In genomic region chr6:52243282-52243893, GRCh38 we compare ENCODE assay signal across 24 cellular contexts. TPM values are rescaled to one million over a fixed set of nuclear protein-coding genes. Genes with fewer than 3 reads are reported as not detected.
DNase-seq lines count a peak whose midpoint lies in the region; ATAC-seq, FAIRE-seq and TF ChIP-seq lines count a peak whose summit lies in the region.
"Had no signal": no experiment of that assay in that cellular context is flagged by ENCODE, and none has a peak within 500 bp of the region (broad histone marks: within the 10 kb centered on the region; RNA-seq: fewer than 3 reads in every experiment).

No MANE protein-coding gene starts in this region.

- H3K4me2 ChIP-seq in HepG2 (ENCODE audit: low read depth, low read length) = no peak overlapping the region

- intact Hi-C loops in HepG2 (cut with micrococcal nuclease; ENCODE audit: unreplicated experiment) = no loop called here
- intact Hi-C loops in right lobe of liver (cut with DNase I) = no loop called here
- intact Hi-C loops in aorta (cut with DNase I) = no loop called here
- intact Hi-C loops in adrenal gland (cut with DNase I) = loop anchor here in 1 of 2 donors (10.0 kb wide), 1 partner anchor 1279 kb away; no protein-coding TSS in a partner anchor

- DNase-seq in HepG2 (ENCODE audit: low spot score) = no peak
- no peak for DNase-seq in right lobe of liver
- peak; percentile 92 for DNase-seq in NCI-H69 (lab: John Stamatoyannopoulos, UW)
- DNase-seq in fibroblast of the aortic adventitia (ENCODE audit: low read depth) = peak; percentile 56
- no peak for DNase-seq in aorta
- DNase-seq in adrenal gland = no peak
- DNase-seq: ACHN; activated B cell treated with CpG ODN at 0.5 μM for 24 hours; activated CD4-positive, alpha-beta T cell treated with anti-CD3 and anti-CD28 coated beads, Interleukin-2, amount 50 U/mL, for 48 hours; activated CD8-positive, alpha-beta memory T cell treated with anti-CD3 and anti-CD28 coated beads, Interleukin-2, amount 50 U/mL, for 48 hours; activated gamma-delta T cell; GF-D8; immature natural killer cell; NCI-H1436; NCI-H510A; posterior cingulate gyrus; sigmoid colon had no signal

- H3K9me3 ChIP-seq in HepG2 (ENCODE audit: low read length) = no peaks in the 10 kb centered on the region
- no peaks in the 10 kb centered on the region for H3K9me3 ChIP-seq in right lobe of liver
- no peaks in the 10 kb centered on the region for H3K9me3 ChIP-seq in aorta (ENCODE audit: control insufficient read depth, low read length)
- no peaks in the 10 kb centered on the region for H3K9me3 ChIP-seq in adrenal gland (replicated peaks in 1 of 3)
- H3K9me3 ChIP-seq: sigmoid colon had no signal

- no peaks in the 10 kb centered on the region for H4K20me1 ChIP-seq in HepG2 (ENCODE audit: insufficient read depth, low read length)

- H3K4me3 ChIP-seq in HepG2 (replicated peaks in 1 of 3; ENCODE audit: insufficient read depth in 1 of 3, low read depth in 2 of 3, low read length in 3 of 3) (no peak overlapping the region), right lobe of liver (no peak overlapping the region), fibroblast of the aortic adventitia (ENCODE audit: low read depth, low read length) (no peak overlapping the region), aorta (ENCODE audit: low read length in 2 of 2) (no peak overlapping the region), adrenal gland (no peak overlapping the region)
- H3K4me3 ChIP-seq: sigmoid colon had no signal

- TF ChIP-seq RAD21 in HepG2 (CRISPR knock-in tag; IDR thresholded peaks at IDR 0.05) = no peak

- CTCF ChIA-PET in HepG2 (lab: Yijun Ruan, JAX; ENCODE audit: low intra/inter-chr PET ratio, low total read pairs) = no interaction called here

- no peak for FAIRE-seq in HepG2 (lab: Jason Lieb, UNC)

- H3K4me1 ChIP-seq in HepG2 (ENCODE audit: insufficient read depth, low read length) (peaks cover 50% of the 10 kb centered on the region), right lobe of liver (no peaks in the 10 kb centered on the region), aorta (ENCODE audit: control insufficient read depth in 1 of 2, insufficient read depth in 2 of 2, low read length in 2 of 2) (no peaks in the 10 kb centered on the region), adrenal gland (replicated peaks in 1 of 2) (no peaks in the 10 kb centered on the region)
- H3K4me1 ChIP-seq: sigmoid colon had no signal

- TF ChIP-seq POLR2A in HepG2 (IDR thresholded peaks at IDR 0.05; ENCODE audit: insufficient read depth in 1 of 2, low read depth in 2 of 2, low read length in 2 of 2) (no peak), right lobe of liver (IDR thresholded peaks at IDR 0.05) (no peak), adrenal gland (IDR thresholded peaks at IDR 0.05) (no peak)

- no TSS peak for BruUV-seq in HepG2 (replicated peaks; lab: Mats Ljungman, UMichigan)

- WGBS in HepG2 (ENCODE audit: low lambda C conversion rate) = 78% methylated on average over 4 of the region's 4 CpGs
- WGBS in right lobe of liver (ENCODE audit: insufficient coverage, low coverage, low lambda C conversion rate, missing lambda C conversion rate) = 89% methylated on average over 3 of the region's 4 CpGs
- 86 to 88% methylated on average over 4 of the region's 4 CpGs for WGBS in aorta, 2 donors
- 78 to 92% (median 90%) methylated on average over 4 of the region's 4 CpGs for WGBS in adrenal gland, 4 donors

- no peak for TF ChIP-seq EP300 in HepG2 (IDR thresholded peaks at IDR 0.05; ENCODE audit: low read depth in 2 of 2, low read length in 2 of 2)
- no peak for TF ChIP-seq EP300 in HepG2 (CRISPR knock-in tag; IDR thresholded peaks at IDR 0.05; ENCODE audit: borderline replicate concordance)

- H3K9ac ChIP-seq in HepG2 (ENCODE audit: insufficient read depth, low read depth, low read length) = no peak overlapping the region

- ATAC-seq in HepG2 (no peak), right lobe of liver (no peak), aorta (ENCODE audit: low FRiP score) (no peak), HG02973 (IDR thresholded peaks at IDR 0.05; ENCODE audit: unreplicated experiment) (no peak), GM18519 (IDR thresholded peaks at IDR 0.05; ENCODE audit: low FRiP score, unreplicated experiment) (no peak)

- no peaks in the 10 kb centered on the region for H3K79me2 ChIP-seq in HepG2 (ENCODE audit: insufficient read depth, low read length)

- TF ChIP-seq CTCF in HepG2 (CRISPR knock-in tag; IDR thresholded peaks at IDR 0.05) = no peak
- no peak for TF ChIP-seq CTCF in right lobe of liver (IDR thresholded peaks at IDR 0.05)
- TF ChIP-seq CTCF in fibroblast of the aortic adventitia (IDR thresholded peaks at IDR 0.05; ENCODE audit: insufficient read depth, low read length) = no peak
- TF ChIP-seq CTCF in adrenal gland (IDR thresholded peaks at IDR 0.05) = no peak

- H3K27me3 ChIP-seq in HepG2 (ENCODE audit: control insufficient read depth in 1 of 2, insufficient read depth in 2 of 2, low read length in 2 of 2) (no peaks in the 10 kb centered on the region), right lobe of liver (no peaks in the 10 kb centered on the region), aorta (ENCODE audit: control insufficient read depth in 1 of 2, insufficient read depth in 2 of 2, low read length in 1 of 2) (no peaks in the 10 kb centered on the region), adrenal gland (no peaks in the 10 kb centered on the region)
- H3K27me3 ChIP-seq: sigmoid colon had no signal

- no peaks in the 10 kb centered on the region for H3K36me3 ChIP-seq in HepG2 (replicated peaks in 1 of 2; ENCODE audit: control insufficient read depth in 1 of 2, insufficient read depth in 2 of 2, low read length in 2 of 2)
- no peaks in the 10 kb centered on the region for H3K36me3 ChIP-seq in right lobe of liver
- no peaks in the 10 kb centered on the region for H3K36me3 ChIP-seq in aorta (ENCODE audit: control insufficient read depth in 1 of 2, insufficient read depth in 2 of 2, low read length in 1 of 2)
- no peaks in the 10 kb centered on the region for H3K36me3 ChIP-seq in adrenal gland (replicated peaks in 1 of 2)
- H3K36me3 ChIP-seq: sigmoid colon had no signal

- in situ Hi-C loops in HepG2 (cut with HindIII; ENCODE audit: extremely low pct_ligation_motif_present, low pct_unique_long_range_greater_than_20kb) = no loop called here

- POLR2A ChIA-PET in HepG2 (lab: Yijun Ruan, JAX) = no interaction called here

- H2AFZ ChIP-seq in HepG2 (ENCODE audit: low read length) = no peak overlapping the region

- H3K27ac ChIP-seq in HepG2 (ENCODE audit: extremely low read length, insufficient read depth, low read length) (no peak overlapping the region), right lobe of liver (no peak overlapping the region), aorta (ENCODE audit: low read depth in 1 of 2, low read length in 2 of 2) (no peak overlapping the region), adrenal gland (no peak overlapping the region)
- H3K27ac ChIP-seq: C4-2B, sigmoid colon had no signal

RNA-seq across cellular contexts. Expression of gene IL17F, which starts 0.9 kb away (rescaled TPM):
- not detected in 2 replicates for total RNA-seq in HepG2 (2016; rRNA removed; fragmentation: Illumina TruSeq; extraction: Trizol)
- not detected in 2 replicates for total RNA-seq in HepG2 (2016; cell fraction: cytosol; rRNA removed; fragmentation: Illumina TruSeq; extraction: Trizol; ENCODE audit: low read depth)
- not detected in 2 replicates for total RNA-seq in HepG2 (2016; cell fraction: insoluble cytoplasmic fraction; rRNA removed; fragmentation: Illumina TruSeq; extraction: Trizol)
- not detected in 2 replicates for total RNA-seq in HepG2 (2016; cell fraction: membrane; rRNA removed; fragmentation: Illumina TruSeq; extraction: Trizol)
- not detected in 2 replicates for total RNA-seq in HepG2 (2016; cell fraction: nucleus; rRNA removed; fragmentation: Illumina TruSeq; extraction: Trizol)
- not detected in 2 replicates for polyA plus RNA-seq in HepG2 (2011; rRNA removed)
- polyA plus RNA-seq in HepG2 (2011; cell fraction: cytosol; rRNA removed) = not detected in 2 replicates
- polyA plus RNA-seq in HepG2 (2011; cell fraction: nucleus; rRNA removed) = not detected in 2 replicates
- polyA plus RNA-seq in HepG2 (2012) = not detected in 2 replicates
- not detected in 2 replicates for polyA plus RNA-seq in HepG2 (2016; cell fraction: cytosol; fragmentation: Illumina TruSeq; extraction: Trizol; ENCODE audit: low read depth)
- not detected in 2 replicates for polyA plus RNA-seq in HepG2 (2016; cell fraction: insoluble cytoplasmic fraction; fragmentation: Illumina TruSeq; extraction: Trizol; ENCODE audit: low read depth)
- polyA plus RNA-seq in HepG2 (2016; cell fraction: membrane; fragmentation: Illumina TruSeq; extraction: Trizol; ENCODE audit: low read depth) = not detected in 2 replicates
- polyA plus RNA-seq in HepG2 (2016; cell fraction: nucleus; fragmentation: Illumina TruSeq; extraction: Trizol; ENCODE audit: insufficient read depth, low read depth) = not detected in 2 replicates
- polyA minus RNA-seq in HepG2 (2011; rRNA and poly(A)+ RNA removed; ENCODE audit: low replicate concordance) = not detected in 2 replicates
- polyA minus RNA-seq in HepG2 (2011; cell fraction: cytosol; rRNA and poly(A)+ RNA removed) = not detected in 2 replicates
- not detected in 2 replicates for polyA minus RNA-seq in HepG2 (2011; cell fraction: nucleus; rRNA and poly(A)+ RNA removed)
- total RNA-seq in right lobe of liver = not detected
- total RNA-seq in fibroblast of the aortic adventitia (ENCODE audit: low replicate concordance) = not detected in 2 replicates
- total RNA-seq in aorta = not detected
- polyA plus RNA-seq in aorta = not detected
- not detected for total RNA-seq in adrenal gland
- not detected for polyA plus RNA-seq in adrenal gland
- total RNA-seq: activated B cell treated with CpG ODN at 0.5 μM for 24 hours, lower leg skin, neural crest cell, sigmoid colon, ureter had no signal
- polyA plus RNA-seq: adipose tissue, immature natural killer cell had no signal

RNA-seq across cellular contexts. Expression of gene MCM3, which starts 41.2 kb away (rescaled TPM):
- total RNA-seq in HepG2 (2016; rRNA removed; fragmentation: Illumina TruSeq; extraction: Trizol) (288 and 336 TPM in 2 replicates), right lobe of liver (10 to 100 TPM in 3 of 6 experiments, 1 to 10 TPM in 3; 6.6 to 35.9 (median 10.5) TPM), fibroblast of the aortic adventitia (ENCODE audit: low replicate concordance) (35.8 and 85.7 TPM in 2 replicates), aorta (10 to 100 TPM; 24.5 to 30.5 TPM), adrenal gland (10 to 100 TPM; 19.4 to 43.2 (median 25.0) TPM)
- total RNA-seq in HepG2 (2016; cell fraction: cytosol; rRNA removed; fragmentation: Illumina TruSeq; extraction: Trizol; ENCODE audit: low read depth) = 27.6 and 36.1 TPM in 2 replicates
- 287 and 310 TPM in 2 replicates for total RNA-seq in HepG2 (2016; cell fraction: insoluble cytoplasmic fraction; rRNA removed; fragmentation: Illumina TruSeq; extraction: Trizol)
- 67.0 and 76.9 TPM in 2 replicates for total RNA-seq in HepG2 (2016; cell fraction: membrane; rRNA removed; fragmentation: Illumina TruSeq; extraction: Trizol)
- total RNA-seq in HepG2 (2016; cell fraction: nucleus; rRNA removed; fragmentation: Illumina TruSeq; extraction: Trizol) = 222 and 236 TPM in 2 replicates
- polyA plus RNA-seq in HepG2 (2011; rRNA removed) (110 and 164 TPM in 2 replicates), aorta (10 to 100 TPM; 11.6 to 21.6 TPM), adrenal gland (10 to 100 TPM; 10.5 to 31.4 (median 15.9) TPM)
- 97.2 and 124 TPM in 2 replicates for polyA plus RNA-seq in HepG2 (2011; cell fraction: cytosol; rRNA removed)
- polyA plus RNA-seq in HepG2 (2011; cell fraction: nucleus; rRNA removed) = 135 and 203 TPM in 2 replicates
- polyA plus RNA-seq in HepG2 (2012) = 70.9 and 88.3 TPM in 2 replicates
- polyA plus RNA-seq in HepG2 (2016; cell fraction: cytosol; fragmentation: Illumina TruSeq; extraction: Trizol; ENCODE audit: low read depth) = 14.8 and 17.4 TPM in 2 replicates
- polyA plus RNA-seq in HepG2 (2016; cell fraction: insoluble cytoplasmic fraction; fragmentation: Illumina TruSeq; extraction: Trizol; ENCODE audit: low read depth) = 255 and 266 TPM in 2 replicates
- 29.0 and 35.9 TPM in 2 replicates for polyA plus RNA-seq in HepG2 (2016; cell fraction: membrane; fragmentation: Illumina TruSeq; extraction: Trizol; ENCODE audit: low read depth)
- polyA plus RNA-seq in HepG2 (2016; cell fraction: nucleus; fragmentation: Illumina TruSeq; extraction: Trizol; ENCODE audit: insufficient read depth, low read depth) = 238 and 239 TPM in 2 replicates
- polyA minus RNA-seq in HepG2 (2011; rRNA and poly(A)+ RNA removed; ENCODE audit: low replicate concordance) = 258 and 404 TPM in 2 replicates
- 66.4 and 93.7 TPM in 2 replicates for polyA minus RNA-seq in HepG2 (2011; cell fraction: cytosol; rRNA and poly(A)+ RNA removed)
- polyA minus RNA-seq in HepG2 (2011; cell fraction: nucleus; rRNA and poly(A)+ RNA removed) = 123 and 171 TPM in 2 replicates

RNA-seq across cellular contexts. Expression of gene IL17A, which starts 57.2 kb away (rescaled TPM):
- total RNA-seq in HepG2 (2016; rRNA removed; fragmentation: Illumina TruSeq; extraction: Trizol) = not detected in 2 replicates
- not detected in 2 replicates for total RNA-seq in HepG2 (2016; cell fraction: cytosol; rRNA removed; fragmentation: Illumina TruSeq; extraction: Trizol; ENCODE audit: low read depth)
- total RNA-seq in HepG2 (2016; cell fraction: insoluble cytoplasmic fraction; rRNA removed; fragmentation: Illumina TruSeq; extraction: Trizol) = not detected in 2 replicates
- not detected in 2 replicates for total RNA-seq in HepG2 (2016; cell fraction: membrane; rRNA removed; fragmentation: Illumina TruSeq; extraction: Trizol)
- not detected in 2 replicates for total RNA-seq in HepG2 (2016; cell fraction: nucleus; rRNA removed; fragmentation: Illumina TruSeq; extraction: Trizol)
- polyA plus RNA-seq in HepG2 (2011; rRNA removed) = not detected in 2 replicates
- polyA plus RNA-seq in HepG2 (2011; cell fraction: cytosol; rRNA removed) = not detected in 2 replicates
- not detected in 2 replicates for polyA plus RNA-seq in HepG2 (2011; cell fraction: nucleus; rRNA removed)
- not detected in 2 replicates for polyA plus RNA-seq in HepG2 (2012)
- polyA plus RNA-seq in HepG2 (2016; cell fraction: cytosol; fragmentation: Illumina TruSeq; extraction: Trizol; ENCODE audit: low read depth) = not detected in 2 replicates
- not detected in 2 replicates for polyA plus RNA-seq in HepG2 (2016; cell fraction: insoluble cytoplasmic fraction; fragmentation: Illumina TruSeq; extraction: Trizol; ENCODE audit: low read depth)
- not detected in 2 replicates for polyA plus RNA-seq in HepG2 (2016; cell fraction: membrane; fragmentation: Illumina TruSeq; extraction: Trizol; ENCODE audit: low read depth)
- polyA plus RNA-seq in HepG2 (2016; cell fraction: nucleus; fragmentation: Illumina TruSeq; extraction: Trizol; ENCODE audit: insufficient read depth, low read depth) = not detected in 2 replicates
- not detected in 2 replicates for polyA minus RNA-seq in HepG2 (2011; rRNA and poly(A)+ RNA removed; ENCODE audit: low replicate concordance)
- not detected in 2 replicates for polyA minus RNA-seq in HepG2 (2011; cell fraction: cytosol; rRNA and poly(A)+ RNA removed)
- not detected in 2 replicates for polyA minus RNA-seq in HepG2 (2011; cell fraction: nucleus; rRNA and poly(A)+ RNA removed)
- total RNA-seq in right lobe of liver = not detected
- not detected in 2 replicates for total RNA-seq in fibroblast of the aortic adventitia (ENCODE audit: low replicate concordance)
- total RNA-seq in aorta = not detected
- polyA plus RNA-seq in aorta = not detected
- not detected for total RNA-seq in adrenal gland
- not detected for polyA plus RNA-seq in adrenal gland
- total RNA-seq: activated B cell treated with CpG ODN at 0.5 μM for 24 hours, lower leg skin, neural crest cell, sigmoid colon, ureter had no signal
- polyA plus RNA-seq: adipose tissue had no signal

Comparison
In these comparisons a context has a peak if more than half of its experiments do, and no peak if none do; other contexts are left out.
1. DNase-seq: peak in NCI-H69 (single experiment) and fibroblast of the aortic adventitia (single experiment); none in HepG2 (single experiment), right lobe of liver (0 of 3), aorta (0 of 2) and adrenal gland (0 of 7).